Comparison of ENCODE assay signal across 24 cellular contexts in the genomic region with DNA sequence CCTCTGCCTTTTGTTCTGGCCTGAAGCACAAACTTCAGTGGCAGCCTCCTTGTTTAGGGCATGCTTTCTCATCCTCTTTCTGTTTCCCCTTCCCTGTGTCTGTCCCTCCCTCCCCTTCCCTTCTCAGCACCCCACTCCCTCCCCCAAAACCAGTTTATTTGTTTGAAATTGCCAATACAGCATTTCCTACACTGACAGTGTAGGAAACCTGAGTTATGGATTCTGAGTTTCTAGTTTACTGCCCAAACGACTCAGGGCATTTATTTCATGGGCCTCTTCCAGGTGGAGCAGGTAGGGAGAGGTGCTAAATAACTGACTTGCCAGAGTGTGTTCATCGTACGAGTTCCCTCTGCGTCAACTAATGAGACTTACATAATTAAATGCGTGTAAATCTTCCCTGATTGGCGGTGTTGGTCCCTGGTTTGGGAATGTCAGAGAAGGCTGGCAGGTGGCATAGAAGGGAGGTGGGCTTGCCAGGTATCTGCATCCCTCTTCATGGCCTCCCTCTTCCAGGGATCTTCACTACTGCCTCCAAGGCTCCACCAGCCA.
A peak's percentile ranks its signal among the peaks of the same experiment; 100 is the strongest.
DNase-seq lines count a peak whose midpoint lies in the region; ATAC-seq and TF ChIP-seq lines count a peak whose summit lies in the region.
"Had no signal": no experiment of that assay in that cellular context is flagged by ENCODE, and none has a peak within 500 bp of the region (broad histone marks: within the 10 kb centered on the region; RNA-seq: fewer than 3 reads in every experiment).

No MANE protein-coding gene starts in this region.

- dilution Hi-C loops in mammary epithelial cell (cut with HindIII; ENCODE audit: low sequenced_read_pairs) = no loop called here

- H3K9me3 Mint-ChIP-seq in MCF 10A (ENCODE audit: unreplicated experiment) = no peaks in the 10 kb centered on the region
- no peaks in the 10 kb centered on the region for H3K9me3 Mint-ChIP-seq in activated T-helper 1 cell treated with anti-CD3 and anti-CD28 coated beads, Interleukin-12 subunit alpha, Interleukin-12 subunit beta, Interleukin-2, Interleukin-4 antibody, amounts not matched to agents 30 ng/mL and 10 ng/mL and 1 ng/mL, durations not matched to agents 14 hours and 24 hours and 36 hours

- H3K9ac ChIP-seq in mammary epithelial cell (ENCODE audit: insufficient read depth, low read length) = no peak overlapping the region

- H3K4me3 Mint-ChIP-seq in MCF 10A (ENCODE audit: unreplicated experiment) = no peak overlapping the region
- H3K4me3 Mint-ChIP-seq in activated T-helper 1 cell treated with anti-CD3 and anti-CD28 coated beads, Interleukin-12 subunit alpha, Interleukin-12 subunit beta, Interleukin-2, Interleukin-4 antibody, amounts not matched to agents 30 ng/mL and 10 ng/mL and 1 ng/mL, durations not matched to agents 14 hours and 24 hours and 36 hours = no peak overlapping the region

- no peak overlapping the region for H3K27ac ChIP-seq in mammary epithelial cell (ENCODE audit: insufficient read depth, low read depth, low read length)

- H3K4me1 ChIP-seq in mammary epithelial cell (ENCODE audit: insufficient read depth, low read length) = peaks cover 6% of the 10 kb centered on the region

- no peak for ATAC-seq in HG02623 (IDR thresholded peaks at IDR 0.05; ENCODE audit: unreplicated experiment)
- ATAC-seq: GM12878, Right ventricle myocardium inferior had no signal

- no TSS peak for BruUV-seq in MCF 10A (replicated peaks; lab: Mats Ljungman, UMichigan)
- BruUV-seq in mammary epithelial cell (replicated peaks; lab: Mats Ljungman, UMichigan) = no TSS peak

- no peak overlapping the region for H3K4me2 ChIP-seq in mammary epithelial cell (ENCODE audit: insufficient read depth, low read depth, low read length)

- no peaks in the 10 kb centered on the region for H3K79me2 ChIP-seq in mammary epithelial cell (ENCODE audit: insufficient read depth, low read length)

- H3K27me3 Mint-ChIP-seq in MCF 10A (ENCODE audit: insufficient read depth, unreplicated experiment) = no peaks in the 10 kb centered on the region
- H3K27me3 Mint-ChIP-seq in activated T-helper 1 cell treated with anti-CD3 and anti-CD28 coated beads, Interleukin-12 subunit alpha, Interleukin-12 subunit beta, Interleukin-2, Interleukin-4 antibody, amounts not matched to agents 30 ng/mL and 10 ng/mL and 1 ng/mL, durations not matched to agents 14 hours and 24 hours and 36 hours (ENCODE audit: insufficient read depth) = no peaks in the 10 kb centered on the region

- intact Hi-C loops in MCF 10A (cut with micrococcal nuclease) (no loop called here), mammary epithelial cell (cut with micrococcal nuclease) (no loop called here)
- intact Hi-C loops in activated T-helper 1 cell treated with anti-CD3 and anti-CD28 coated beads, Interleukin-12 subunit alpha, Interleukin-12 subunit beta, Interleukin-2, Interleukin-4 antibody, amounts not matched to agents 30 ng/mL and 10 ng/mL and 1 ng/mL, durations not matched to agents 14 hours and 24 hours and 36 hours (cut with micrococcal nuclease) = no loop called here

- POLR2A ChIA-PET in MCF 10A (lab: Yijun Ruan, JAX) = interaction anchor here (1.0 kb wide), 1 partner anchor 46 kb away, joined by 4 read pairs; no protein-coding TSS in a partner anchor

- H3K36me3 Mint-ChIP-seq in MCF 10A (ENCODE audit: insufficient read depth, unreplicated experiment) = no peaks in the 10 kb centered on the region
- peaks cover 2% of the 10 kb centered on the region for H3K36me3 Mint-ChIP-seq in activated T-helper 1 cell treated with anti-CD3 and anti-CD28 coated beads, Interleukin-12 subunit alpha, Interleukin-12 subunit beta, Interleukin-2, Interleukin-4 antibody, amounts not matched to agents 30 ng/mL and 10 ng/mL and 1 ng/mL, durations not matched to agents 14 hours and 24 hours and 36 hours (ENCODE audit: low read depth)

- H3K36me3 ChIP-seq in mammary epithelial cell (ENCODE audit: insufficient read depth, low read length) = no peaks in the 10 kb centered on the region
- H3K36me3 ChIP-seq: MG63 had no signal

- H3K27me3 ChIP-seq in mammary epithelial cell (ENCODE audit: insufficient read depth, low read length) = no peaks in the 10 kb centered on the region
- H3K27me3 ChIP-seq: MG63 had no signal

- no peaks in the 10 kb centered on the region for H3K4me1 Mint-ChIP-seq in MCF 10A (ENCODE audit: insufficient read depth, unreplicated experiment)
- peaks cover 26% of the 10 kb centered on the region for H3K4me1 Mint-ChIP-seq in activated T-helper 1 cell treated with anti-CD3 and anti-CD28 coated beads, Interleukin-12 subunit alpha, Interleukin-12 subunit beta, Interleukin-2, Interleukin-4 antibody, amounts not matched to agents 30 ng/mL and 10 ng/mL and 1 ng/mL, durations not matched to agents 14 hours and 24 hours and 36 hours (ENCODE audit: low read depth)

- DNase-seq in MCF 10A (ENCODE audit: unreplicated experiment) (no peak), mammary epithelial cell (no peak), RKO (ENCODE audit: low spot score) (no peak), SIG-M5 (lab: John Stamatoyannopoulos, UW) (no peak), activated gamma-delta T cell treated with Interleukin-2 at 50 U/mL for 16 hours (no peak)
- DNase-seq in activated T-helper 1 cell treated with anti-CD3 and anti-CD28 coated beads, Interleukin-12 subunit alpha, Interleukin-12 subunit beta, Interleukin-2, Interleukin-4 antibody, amounts not matched to agents 30 ng/mL and 10 ng/mL and 1 ng/mL, durations not matched to agents 14 hours and 24 hours and 36 hours (ENCODE audit: low spot score) = no peak
- DNase-seq: 8988T, AML-193, C1 segment of cervical spinal cord, DMS79 treated with DMSO at 0.1 percent for 48 hours, IMR-90, Karpas-422, MG63, NCI-H1048, NCI-H1417 treated with DMSO at 0.1 percent for 48 hours, NCI-H187, NCI-H2107, NCI-H446 treated with DMSO at 0.1 percent for 48 hours, NCI-H526 treated with DMSO at 0.1 percent for 48 hours, OCI-M1 had no signal

- H4K20me1 ChIP-seq in mammary epithelial cell (ENCODE audit: insufficient read depth, low read length) = no peaks in the 10 kb centered on the region

- H3K9me3 ChIP-seq in mammary epithelial cell (replicated peaks; ENCODE audit: insufficient read depth, low read length) = no peaks in the 10 kb centered on the region
- H3K9me3 ChIP-seq in iPS-18c (ENCODE audit: control insufficient read depth, insufficient read depth, low read length) = peaks cover under 1% of the 10 kb centered on the region
- H3K9me3 ChIP-seq: MG63 had no signal

- peak overlapping the region; percentile 73 for H3K27ac Mint-ChIP-seq in MCF 10A (ENCODE audit: low read depth, unreplicated experiment)
- H3K27ac Mint-ChIP-seq in activated T-helper 1 cell treated with anti-CD3 and anti-CD28 coated beads, Interleukin-12 subunit alpha, Interleukin-12 subunit beta, Interleukin-2, Interleukin-4 antibody, amounts not matched to agents 30 ng/mL and 10 ng/mL and 1 ng/mL, durations not matched to agents 14 hours and 24 hours and 36 hours = peak overlapping the region; percentile 31

- H3K4me3 ChIP-seq in mammary epithelial cell (replicated peaks in 1 of 3; ENCODE audit: insufficient read depth in 1 of 3, low read depth in 2 of 3, low read length in 3 of 3) (no peak overlapping the region), iPS-18c (ENCODE audit: insufficient read depth, low read depth, low read length) (peak overlapping the region; percentile 20; the same call in 1 of the 2 replicates)
- H3K4me3 ChIP-seq: GM12878, MG63 had no signal

- in situ Hi-C loops in mammary epithelial cell (cut with MboI; ENCODE audit: low sequenced_read_pairs in 2 of 2) = no loop called here

- TF ChIP-seq CTCF in MCF 10A (IDR thresholded peaks at IDR 0.05; ENCODE audit: unreplicated experiment) (no peak), mammary epithelial cell (conservative IDR thresholded peaks at IDR 0.05 in 1 of 2, IDR thresholded peaks at IDR 0.05 in 1 of 2; ENCODE audit: extremely low read depth in 1 of 2, insufficient read depth in 1 of 2, low read depth in 1 of 2, low read length in 2 of 2) (no peak)

- no peak overlapping the region for H2AFZ ChIP-seq in mammary epithelial cell (ENCODE audit: low read depth, low read length)

- WGBS in mammary epithelial cell (ENCODE audit: low coverage, missing lambda C conversion rate) = 95% methylated on average over 6 of the region's 6 CpGs

- CTCF ChIA-PET in MCF 10A (lab: Yijun Ruan, JAX) = interaction anchor here (0.5 kb wide), 1 partner anchor 1138 kb away, joined by 3 read pairs; no protein-coding TSS in a partner anchor
- CTCF ChIA-PET in mammary epithelial cell (lab: Charles Lee; ENCODE audit: low non-redundant PET) = no interaction called here
